ENCODE assay signal across 8 cellular contexts in the genomic region with DNA sequence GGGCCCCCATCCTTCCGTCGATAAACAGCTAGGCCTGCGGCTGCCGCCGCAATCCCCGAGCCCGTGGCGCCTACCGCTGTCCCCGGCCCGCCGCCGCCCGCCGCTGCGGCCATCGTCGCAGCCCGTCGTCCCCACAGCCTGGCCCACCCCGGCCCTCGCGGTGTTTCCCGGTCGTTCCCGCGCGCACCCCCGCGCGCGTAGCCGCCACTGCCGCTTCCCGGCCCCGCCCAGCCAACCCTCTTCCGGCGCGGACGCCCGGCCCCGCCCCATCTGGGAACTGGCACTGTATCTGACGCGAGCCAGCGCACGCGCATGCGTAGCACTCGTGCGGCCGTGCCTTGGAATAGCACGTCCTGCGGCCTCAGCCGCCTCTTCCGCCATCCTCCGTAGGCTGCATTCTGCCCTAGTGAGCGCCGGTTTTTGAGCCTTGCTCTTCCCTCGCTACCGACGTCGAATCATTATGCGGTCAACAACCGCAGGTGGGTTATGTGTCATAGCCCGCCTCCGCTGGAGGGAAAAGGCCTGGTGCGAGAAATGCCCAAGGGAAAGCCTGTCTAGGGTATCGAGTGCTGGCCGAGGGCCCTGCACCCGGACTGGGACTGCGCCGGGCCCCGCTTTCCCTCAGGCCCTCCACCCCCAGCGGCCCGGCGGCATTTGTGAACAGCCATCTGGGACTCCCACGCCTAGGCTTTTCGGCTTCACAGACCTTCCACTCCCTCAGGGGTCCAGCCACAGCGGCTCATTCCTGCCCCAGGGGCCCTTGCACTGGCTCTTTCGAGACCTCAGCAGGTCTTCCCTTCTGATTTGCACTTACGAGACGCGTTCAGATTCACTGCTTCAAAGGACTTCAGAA. TPM values are rescaled to one million over a fixed set of nuclear protein-coding genes. Genes with fewer than 3 reads are reported as not detected.
DNase-seq lines count a peak whose midpoint lies in the region; ATAC-seq and TF ChIP-seq lines count a peak whose summit lies in the region.

Gene SMARCC1 (minus strand): TSS at position 209 of the 853 bp plus-strand sequence. CDS start 96 bp downstream, at position 113.

- under 1% methylated on average over 83 of the region's 83 CpGs for WGBS in right cardiac atrium

- H3K27me3 ChIP-seq in right cardiac atrium (ENCODE audit: control insufficient read depth, insufficient read depth) (no peaks in the 10 kb centered on the region), vagina (no peaks in the 10 kb centered on the region)

- H3K4me3 ChIP-seq in right cardiac atrium (ENCODE audit: low read length) (peak within 1 kb of the TSS; percentile 81), vagina (peak within 1 kb of the TSS; percentile 82 to 83)

- H3K27ac ChIP-seq in right cardiac atrium (ENCODE audit: low read length) (peak within 1 kb of the TSS; percentile 98), vagina (peak within 1 kb of the TSS; percentile 99)

- DNase-seq in NCI-H187 (lab: John Stamatoyannopoulos, UW) (peak; percentile 71 to 77), T-helper 2 cell (peak; percentile 96 to 99 (median 97)), anterior cingulate cortex (lab: John Stamatoyannopoulos, UW) (peak; percentile 63 to 98 (median 94)), right cardiac atrium (peak; percentile 99 to 100 (median 99)), putamen (ENCODE audit: low spot score) (peak; percentile 96), vagina (ENCODE audit: extremely low spot score in 2 of 2) (peak in 1 of 2 donors; percentile 95)

- H3K36me3 ChIP-seq in vagina, result no peaks in the 10 kb centered on the region

- intact Hi-C loops in right cardiac atrium (cut with DNase I), result no loop called here
- intact Hi-C loops in vagina (cut with DNase I), result no loop called here

- no peaks in the 10 kb centered on the region for H3K4me1 ChIP-seq in right cardiac atrium (ENCODE audit: control insufficient read depth, insufficient read depth, low read length)
- peaks cover 35% of the 10 kb centered on the region for H3K4me1 ChIP-seq in vagina

- H3K9me3 ChIP-seq in right cardiac atrium (ENCODE audit: control insufficient read depth, low read length) (no peaks in the 10 kb centered on the region), vagina (no peaks in the 10 kb centered on the region)

- ATAC-seq in GM18498 (IDR thresholded peaks at IDR 0.05; ENCODE audit: unreplicated experiment), result peak; percentile 87
- ATAC-seq in HG02938 (IDR thresholded peaks at IDR 0.05; ENCODE audit: unreplicated experiment), result peak; percentile 75
- ATAC-seq in right cardiac atrium, result peak; percentile 99

- peak in 1 of 2 donors; percentile 69 for TF ChIP-seq POLR2A in vagina (IDR thresholded peaks at IDR 0.05)

- TF ChIP-seq CTCF in vagina (IDR thresholded peaks at IDR 0.05), result no peak

RNA-seq across cellular contexts. Expression of gene SMARCC1, which starts in this region (rescaled TPM):
- total RNA-seq in right cardiac atrium, result 10 to 100 TPM; 28.4 to 30.1 (median 29.0) TPM
- 7.5 TPM for polyA plus RNA-seq in right cardiac atrium
- 39.0 TPM for total RNA-seq in vagina
